ENCODE assay signal across 1 cellular context in the genomic region with DNA sequence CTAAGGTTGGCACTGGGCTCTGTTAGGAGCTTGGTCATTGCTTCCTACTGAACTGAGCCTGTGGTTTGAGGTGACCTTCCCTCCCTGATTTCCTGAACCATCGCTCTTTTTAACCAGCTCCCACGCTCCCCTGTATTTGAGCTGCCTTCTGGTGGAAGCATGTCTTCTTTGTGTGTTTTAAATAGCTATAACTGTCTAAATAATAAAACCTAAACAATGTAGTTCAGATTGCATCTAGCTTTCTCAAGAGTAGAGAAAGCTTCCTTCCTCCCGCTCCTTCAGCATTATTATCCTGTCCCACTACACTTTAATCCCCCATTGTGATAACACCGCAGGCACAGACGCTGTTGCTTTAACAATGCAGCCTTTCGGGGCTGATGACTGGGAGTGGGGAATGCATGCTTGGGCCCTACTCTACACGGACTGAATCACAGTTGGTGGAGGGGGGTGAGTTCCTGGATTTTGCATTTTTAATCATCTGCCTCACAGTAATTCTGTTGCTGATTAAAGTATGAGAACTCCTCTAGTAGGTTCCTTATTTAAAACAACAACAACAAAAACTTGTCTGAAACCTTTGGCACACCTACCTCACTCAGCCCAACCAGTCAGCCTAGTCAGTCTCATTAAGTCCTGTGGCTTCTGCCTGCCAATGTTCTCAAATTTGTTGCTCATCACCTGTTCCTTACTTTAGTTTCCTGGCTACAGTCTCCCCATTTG.
TF ChIP-seq lines count a peak whose summit lies in the region.

No MANE protein-coding gene starts in this region.

TF ChIP-seq in IMR-90, 13 proteins besides CTCF, POLR2A, EP300 and RAD21 (continued from another document):
- TF ChIP-seq, protein P1, sequence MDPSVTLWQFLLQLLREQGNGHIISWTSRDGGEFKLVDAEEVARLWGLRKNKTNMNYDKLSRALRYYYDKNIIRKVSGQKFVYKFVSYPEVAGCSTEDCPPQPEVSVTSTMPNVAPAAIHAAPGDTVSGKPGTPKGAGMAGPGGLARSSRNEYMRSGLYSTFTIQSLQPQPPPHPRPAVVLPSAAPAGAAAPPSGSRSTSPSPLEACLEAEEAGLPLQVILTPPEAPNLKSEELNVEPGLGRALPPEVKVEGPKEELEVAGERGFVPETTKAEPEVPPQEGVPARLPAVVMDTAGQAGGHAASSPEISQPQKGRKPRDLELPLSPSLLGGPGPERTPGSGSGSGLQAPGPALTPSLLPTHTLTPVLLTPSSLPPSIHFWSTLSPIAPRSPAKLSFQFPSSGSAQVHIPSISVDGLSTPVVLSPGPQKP (IDR thresholded peaks at IDR 0.05; ENCODE audit: borderline replicate concordance, low read depth, low read length): no peak
- TF ChIP-seq RFX5 (IDR thresholded peaks at IDR 0.05; ENCODE audit: low read depth, low read length) (no peak), BHLHE40 (IDR thresholded peaks at IDR 0.05; ENCODE audit: low read depth, low read length) (no peak), CHD1 (IDR thresholded peaks at IDR 0.05; ENCODE audit: low read depth, low read length) (no peak), SMC3 (IDR thresholded peaks at IDR 0.05; ENCODE audit: low read depth, low read length) (no peak), FOS (IDR thresholded peaks at IDR 0.05; ENCODE audit: low read depth, low read length) (no peak), MAFK (IDR thresholded peaks at IDR 0.05; ENCODE audit: low read depth, low read length) (no peak)
- TF ChIP-seq, protein P2, sequence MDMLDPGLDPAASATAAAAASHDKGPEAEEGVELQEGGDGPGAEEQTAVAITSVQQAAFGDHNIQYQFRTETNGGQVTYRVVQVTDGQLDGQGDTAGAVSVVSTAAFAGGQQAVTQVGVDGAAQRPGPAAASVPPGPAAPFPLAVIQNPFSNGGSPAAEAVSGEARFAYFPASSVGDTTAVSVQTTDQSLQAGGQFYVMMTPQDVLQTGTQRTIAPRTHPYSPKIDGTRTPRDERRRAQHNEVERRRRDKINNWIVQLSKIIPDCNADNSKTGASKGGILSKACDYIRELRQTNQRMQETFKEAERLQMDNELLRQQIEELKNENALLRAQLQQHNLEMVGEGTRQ (IDR thresholded peaks at IDR 0.05; ENCODE audit: low read depth, low read length): no peak
